Comparison of ENCODE assay signal across 1 cellular context in the genomic region with DNA sequence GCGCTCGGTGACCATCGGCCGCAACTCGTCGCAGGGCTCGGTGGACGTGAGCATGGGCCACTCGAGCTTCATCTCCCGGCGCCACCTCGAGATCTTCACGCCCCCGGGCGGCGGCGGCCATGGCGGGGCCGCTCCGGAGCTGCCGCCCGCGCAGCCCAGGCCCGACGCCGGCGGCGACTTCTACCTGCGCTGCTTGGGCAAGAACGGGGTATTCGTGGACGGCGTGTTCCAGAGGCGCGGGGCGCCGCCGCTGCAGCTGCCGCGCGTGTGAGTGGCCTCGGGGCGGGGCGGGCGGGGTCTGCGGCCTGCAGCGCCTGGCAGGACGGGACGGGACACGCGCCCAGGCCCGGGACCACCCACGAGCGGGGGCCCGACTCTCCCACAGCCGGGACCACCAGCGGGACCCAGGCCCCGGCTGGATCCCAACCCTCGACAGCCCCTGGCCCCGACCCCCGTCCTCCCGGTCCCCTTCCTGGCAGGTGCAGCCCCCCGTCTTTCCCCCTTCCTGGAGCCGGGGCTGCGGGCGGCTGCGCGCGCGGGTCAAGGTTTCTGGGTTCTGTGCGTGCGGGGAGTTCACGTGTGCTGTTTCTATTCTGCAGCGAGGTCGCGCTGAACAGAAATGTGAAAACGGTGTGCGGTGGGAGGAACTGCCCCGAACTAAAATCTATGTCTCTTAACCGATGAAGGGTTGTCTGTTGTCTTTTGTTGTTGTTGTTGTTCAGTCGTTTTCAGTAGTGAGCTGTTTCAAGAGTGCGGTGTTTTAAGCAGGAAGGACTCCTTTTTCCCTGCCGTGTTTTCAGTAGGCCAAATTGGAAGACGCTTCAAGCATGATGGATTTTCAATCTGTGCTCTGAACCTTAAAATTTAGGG.
TF ChIP-seq lines count a peak whose summit lies in the region.

No MANE protein-coding gene starts in this region.

TF ChIP-seq in HEK293, 187 proteins besides CTCF, POLR2A, EP300 and RAD21 (continued from another document and continues in another):
- TF ChIP-seq ZBTB10 (tag by site-specific recombination; IDR thresholded peaks at IDR 0.05): 0 out of 2 replicates have a peak, but pooled peaks have one; percentile 42
- TF ChIP-seq ZNF510 (tag by site-specific recombination; IDR thresholded peaks at IDR 0.05; ENCODE audit: insufficient replicate concordance): no peak
- TF ChIP-seq ZNF335 (tag by site-specific recombination; conservative IDR thresholded peaks at IDR 0.05): peak; percentile 52
- TF ChIP-seq GLI2 (tag by site-specific recombination; IDR thresholded peaks at IDR 0.05; ENCODE audit: borderline replicate concordance, low read depth): no peak
- no peak for TF ChIP-seq PRDM6 (tag by site-specific recombination; IDR thresholded peaks at IDR 0.05)
- TF ChIP-seq ZFP3 (tag by site-specific recombination; IDR thresholded peaks at IDR 0.05; ENCODE audit: low read depth): no peak
- TF ChIP-seq ZNF529 (tag by site-specific recombination; IDR thresholded peaks at IDR 0.05; ENCODE audit: insufficient replicate concordance): no peak
- TF ChIP-seq PBX3 (CRISPR knock-in tag; IDR thresholded peaks at IDR 0.05): 0 out of 2 replicates have a peak, but pooled peaks have one; percentile 26
- TF ChIP-seq ELK4 (IDR thresholded peaks at IDR 0.05; ENCODE audit: borderline replicate concordance, low read depth, low read length): no peak
- no peak; the same call in 1 of the 2 replicates for TF ChIP-seq ZNF366 (tag by site-specific recombination; conservative IDR thresholded peaks at IDR 0.05)
- peak; percentile 48; the same call in 1 of the 2 replicates for TF ChIP-seq PATZ1 (tag by site-specific recombination; IDR thresholded peaks at IDR 0.05)
- no peak for TF ChIP-seq ZNF274 (IDR thresholded peaks at IDR 0.05; ENCODE audit: low read length)
- no peak for TF ChIP-seq ZNF274 (tag by site-specific recombination; IDR thresholded peaks at IDR 0.05; ENCODE audit: borderline replicate concordance)
- TF ChIP-seq ZBTB17 (tag by site-specific recombination; IDR thresholded peaks at IDR 0.05): peak; percentile 98
- no peak for TF ChIP-seq ZNF560 (tag by site-specific recombination; IDR thresholded peaks at IDR 0.05; ENCODE audit: borderline replicate concordance)
- TF ChIP-seq ZBTB1 (tag by site-specific recombination; IDR thresholded peaks at IDR 0.05): 0 out of 2 replicates have a peak, but pooled peaks have one; percentile 4
- TF ChIP-seq BCL11B (tag by site-specific recombination; IDR thresholded peaks at IDR 0.05; ENCODE audit: low read depth): no peak
- 0 out of 2 replicates have a peak, but pooled peaks have one; percentile 32 for TF ChIP-seq ZSCAN30 (tag by site-specific recombination; IDR thresholded peaks at IDR 0.05)
- TF ChIP-seq YY1 (tag by site-specific recombination; IDR thresholded peaks at IDR 0.05): 0 out of 2 replicates have a peak, but pooled peaks have one; percentile 32
- TF ChIP-seq SP2 (tag by site-specific recombination; IDR thresholded peaks at IDR 0.05): peak; percentile 20
- peak; percentile 67; the same call in 1 of the 2 replicates for TF ChIP-seq ZFP37 (tag by site-specific recombination; IDR thresholded peaks at IDR 0.05)
- TF ChIP-seq, protein P1, sequence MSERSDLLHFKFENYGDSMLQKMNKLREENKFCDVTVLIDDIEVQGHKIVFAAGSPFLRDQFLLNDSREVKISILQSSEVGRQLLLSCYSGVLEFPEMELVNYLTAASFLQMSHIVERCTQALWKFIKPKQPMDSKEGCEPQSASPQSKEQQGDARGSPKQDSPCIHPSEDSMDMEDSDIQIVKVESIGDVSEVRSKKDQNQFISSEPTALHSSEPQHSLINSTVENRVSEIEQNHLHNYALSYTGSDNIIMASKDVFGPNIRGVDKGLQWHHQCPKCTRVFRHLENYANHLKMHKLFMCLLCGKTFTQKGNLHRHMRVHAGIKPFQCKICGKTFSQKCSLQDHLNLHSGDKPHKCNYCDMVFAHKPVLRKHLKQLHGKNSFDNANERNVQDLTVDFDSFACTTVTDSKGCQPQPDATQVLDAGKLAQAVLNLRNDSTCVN (tag by site-specific recombination; optimal IDR thresholded peaks at IDR 0.05): peak; percentile 93
- TF ChIP-seq ZNF394 (tag by site-specific recombination; IDR thresholded peaks at IDR 0.05; ENCODE audit: borderline replicate concordance): no peak
- TF ChIP-seq ZFHX2 (tag by site-specific recombination; conservative IDR thresholded peaks at IDR 0.05): 0 out of 2 replicates have a peak, but pooled peaks have one; percentile 7
- TF ChIP-seq ZNF514 (tag by site-specific recombination; IDR thresholded peaks at IDR 0.05): no peak
- TF ChIP-seq ZBTB6 (tag by site-specific recombination; IDR thresholded peaks at IDR 0.05): no peak
- TF ChIP-seq ZSCAN16 (tag by site-specific recombination; IDR thresholded peaks at IDR 0.05): no peak
- no peak for TF ChIP-seq HOXC10 (CRISPR knock-in tag; IDR thresholded peaks at IDR 0.05)
- no peak for TF ChIP-seq ZNF426 (tag by site-specific recombination; IDR thresholded peaks at IDR 0.05)
- TF ChIP-seq SCRT1 (tag by site-specific recombination; IDR thresholded peaks at IDR 0.05; ENCODE audit: borderline replicate concordance): no peak
- no peak for TF ChIP-seq ZNF654 (tag by site-specific recombination; IDR thresholded peaks at IDR 0.05; ENCODE audit: low read depth)
- TF ChIP-seq ZNF785 (tag by site-specific recombination; IDR thresholded peaks at IDR 0.05): no peak
- TF ChIP-seq PRDM2 (tag by site-specific recombination; IDR thresholded peaks at IDR 0.05; ENCODE audit: borderline replicate concordance): peak; percentile 35; the same call in 1 of the 2 replicates
- TF ChIP-seq ZNF747 (tag by site-specific recombination; IDR thresholded peaks at IDR 0.05): no peak
- TF ChIP-seq ZNF114 (tag by site-specific recombination; IDR thresholded peaks at IDR 0.05): no peak
- TF ChIP-seq SP7 (tag by site-specific recombination; IDR thresholded peaks at IDR 0.05): no peak
- TF ChIP-seq ZNF350 (tag by site-specific recombination; IDR thresholded peaks at IDR 0.05): no peak
- no peak for TF ChIP-seq OSR2 (tag by site-specific recombination; IDR thresholded peaks at IDR 0.05)
- TF ChIP-seq ZBTB20 (tag by site-specific recombination; IDR thresholded peaks at IDR 0.05): 0 out of 2 replicates have a peak, but pooled peaks have one; percentile 61
- TF ChIP-seq ZNF555 (tag by site-specific recombination; conservative IDR thresholded peaks at IDR 0.05): no peak
- no peak for TF ChIP-seq ZNF140 (tag by site-specific recombination; IDR thresholded peaks at IDR 0.05)
